ENCODE assay signal across 14 cellular contexts in the genomic region with DNA sequence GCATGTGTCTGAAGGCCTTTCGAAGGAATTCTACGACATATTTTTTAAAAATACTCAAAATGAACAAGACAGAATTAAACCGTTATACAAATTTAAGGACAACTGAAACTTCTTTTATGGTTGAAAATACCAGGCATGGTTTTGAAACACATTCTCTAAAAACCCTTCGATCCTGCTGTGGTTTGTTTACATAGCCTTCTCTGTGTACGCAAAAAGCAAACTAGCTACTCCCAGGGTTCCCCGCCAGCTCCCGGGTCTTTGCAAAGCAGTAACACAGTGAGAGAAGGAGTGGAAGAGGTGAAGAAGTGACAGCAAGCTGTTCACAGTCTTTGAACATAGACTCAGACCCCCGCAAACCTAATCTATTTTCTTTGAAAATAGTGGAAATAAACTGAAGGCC. TPM values are rescaled to one million over a fixed set of nuclear protein-coding genes. Genes with fewer than 3 reads are reported as not detected.
DNase-seq lines count a peak whose midpoint lies in the region; ATAC-seq, FAIRE-seq and TF ChIP-seq lines count a peak whose summit lies in the region.
"Had no signal": no experiment of that assay in that cellular context is flagged by ENCODE, and none has a peak within 500 bp of the region (broad histone marks: within the 10 kb centered on the region; RNA-seq: fewer than 3 reads in every experiment).

No MANE protein-coding gene starts in this region.

- peak overlapping the region; percentile 97 for H3K27ac ChIP-seq in CD4-positive, alpha-beta T cell (ENCODE audit: low read depth, low read length)
- H3K27ac ChIP-seq in HCT116 (ENCODE audit: low read depth, low read length), result no peak overlapping the region
- no peak overlapping the region for H3K27ac ChIP-seq in astrocyte (ENCODE audit: low read depth, low read length)
- H3K27ac ChIP-seq in mesendoderm (ENCODE audit: low read depth, low read length), result no peak overlapping the region
- no peak overlapping the region for H3K27ac ChIP-seq in foreskin keratinocyte
- H3K27ac ChIP-seq in testis, result no peak overlapping the region
- H3K27ac ChIP-seq: KMS-11, parathyroid adenoma had no signal

- H3K9ac ChIP-seq in HCT116 (ENCODE audit: low read length), result no peak overlapping the region
- H3K9ac ChIP-seq in astrocyte (ENCODE audit: low read length), result no peak overlapping the region
- no peak overlapping the region for H3K9ac ChIP-seq in mesendoderm (ENCODE audit: low read length)
- H3K9ac ChIP-seq: KMS-11, parathyroid adenoma had no signal

- WGBS in mesendoderm (ENCODE audit: extremely low coverage, insufficient coverage, low lambda C conversion rate), result no CpG with 5 or more reads among the region's 8 CpGs
- WGBS in testis, 2 donors, result 81 to 87% methylated on average over 8 of the region's 8 CpGs

- peak in 1 of 10 experiments; percentile 14 for DNase-seq in CD4-positive, alpha-beta T cell
- DNase-seq in HCT116 (ENCODE audit: low read depth, low spot score), result no peak
- DNase-seq in astrocyte (ENCODE audit: low read depth), result no peak
- peak; percentile 40 for DNase-seq in mesendoderm
- no peak for DNase-seq in foreskin keratinocyte
- DNase-seq in stimulated activated CD4-positive, alpha-beta T cell treated with anti-CD3 and anti-CD28 coated beads, Interleukin-2, amount 100 ng/mL, for 48 hours, result no peak
- DNase-seq in testis, result no peak
- DNase-seq: left cardiac atrium, NCI-H2171 had no signal

- H2AK5ac ChIP-seq in mesendoderm (ENCODE audit: low read length), result no peak overlapping the region

- no peak overlapping the region for H4K5ac ChIP-seq in mesendoderm (ENCODE audit: low read length)

- BruUV-seq in HCT116 (replicated peaks; lab: Mats Ljungman, UMichigan), result no TSS peak

- TF ChIP-seq RAD21 in HCT116 (IDR thresholded peaks at IDR 0.05; ENCODE audit: low read depth), result no peak

- H3K79me1 ChIP-seq in mesendoderm (ENCODE audit: low read length), result no peaks in the 10 kb centered on the region

- no peak overlapping the region for H2BK15ac ChIP-seq in mesendoderm (replicated peaks; ENCODE audit: low read depth)

- peaks cover 89% of the 10 kb centered on the region for H3K4me1 Mint-ChIP-seq in CD4-positive, alpha-beta T cell (ENCODE audit: low read depth)
- peaks cover 18% of the 10 kb centered on the region for H3K4me1 Mint-ChIP-seq in astrocyte (ENCODE audit: low read depth, unreplicated experiment)

- FAIRE-seq in astrocyte (lab: Jason Lieb, UNC), result no peak
- FAIRE-seq: frontal cortex, RCC 7860 had no signal

- H3K4me3 ChIP-seq in HCT116 (replicated peaks in 1 of 2; ENCODE audit: low read depth in 1 of 2, low read length in 2 of 2) (no peak overlapping the region), astrocyte (ENCODE audit: insufficient read depth, low read depth, low read length) (no peak overlapping the region), mesendoderm (ENCODE audit: low read length) (no peak overlapping the region), testis (no peak overlapping the region)

- no peak for TF ChIP-seq POLR2A in HCT116 (IDR thresholded peaks at IDR 0.05; ENCODE audit: borderline replicate concordance, extremely low read depth, insufficient read depth, insufficient read length)
- TF ChIP-seq POLR2A in testis (IDR thresholded peaks at IDR 0.05), result no peak

- H3K79me2 ChIP-seq in HCT116 (ENCODE audit: insufficient read depth, low read length) (no peaks in the 10 kb centered on the region), astrocyte (ENCODE audit: insufficient read depth, low read length) (no peaks in the 10 kb centered on the region), mesendoderm (ENCODE audit: control insufficient read depth, insufficient read depth, low read length) (no peaks in the 10 kb centered on the region)
- H3K79me2 ChIP-seq: parathyroid adenoma had no signal

- no peak overlapping the region for H3K4ac ChIP-seq in mesendoderm (ENCODE audit: low read depth, low read length)

- RAD21 ChIA-PET in HCT116 (lab: Charles Lee; ENCODE audit: low non-redundant PET in 1 of 2, low total read pairs in 2 of 2, uncharacterized antibody in 2 of 2, unreplicated experiment in 2 of 2), result no interaction called here

- POLR2A ChIA-PET in CD4-positive, alpha-beta T cell (lab: Charles Lee), result interaction anchor here (0.8 to 1.9 kb wide), 14 partner anchors 8 to 1487 kb away, joined by 3 to 12 read pairs (median 4); a partner anchor contains a TSS
- POLR2A ChIA-PET in HCT116 (lab: Charles Lee), result no interaction called here

- intact Hi-C loops in CD4-positive, alpha-beta T cell (cut with DNase I, micrococcal nuclease), result loop anchor here (5.0 to 10.0 kb wide), 2 partner anchors 72 to 1475 kb away; a partner anchor contains a TSS
- intact Hi-C loops in HCT116 (cut with micrococcal nuclease), result no loop called here
- intact Hi-C loops in testis (cut with DNase I; ENCODE audit: low total_unique reads), result no loop called here

- CTCF ChIA-PET in CD4-positive, alpha-beta T cell (lab: Charles Lee), result interaction anchor here (1.0 to 1.1 kb wide), 3 partner anchors 10 to 42 kb away, joined by 3 to 8 read pairs (median 5); no protein-coding TSS in a partner anchor
- CTCF ChIA-PET in HCT116 (lab: Charles Lee), result no interaction called here

- no peak overlapping the region for H3K23ac ChIP-seq in mesendoderm (ENCODE audit: low read length)

- ATAC-seq in CD4-positive, alpha-beta T cell (ENCODE audit: poor library complexity), result no peak
- ATAC-seq in HCT116 (no peak), foreskin keratinocyte (no peak), GM19351 (IDR thresholded peaks at IDR 0.05; ENCODE audit: unreplicated experiment) (no peak)
- ATAC-seq: left cardiac atrium had no signal

- H2BK120ac ChIP-seq in mesendoderm (ENCODE audit: low read depth, low read length), result no peak overlapping the region

- H3K9me3 ChIP-seq in CD4-positive, alpha-beta T cell (ENCODE audit: control insufficient read depth, low read length), result no peaks in the 10 kb centered on the region
- H3K9me3 ChIP-seq in HCT116 (ENCODE audit: control insufficient read depth in 1 of 2, insufficient read depth in 1 of 2, low read depth in 1 of 2, low read length in 2 of 2), result no peaks in the 10 kb centered on the region
- H3K9me3 ChIP-seq in astrocyte (ENCODE audit: insufficient read depth, low read depth, low read length), result peaks cover 14% of the 10 kb centered on the region
- H3K9me3 ChIP-seq in testis, result no peaks in the 10 kb centered on the region

- H2BK5ac ChIP-seq in mesendoderm (ENCODE audit: low read length), result no peak overlapping the region

- H3K18ac ChIP-seq in mesendoderm (ENCODE audit: low read length), result no peak overlapping the region

- no peaks in the 10 kb centered on the region for H3K36me3 ChIP-seq in HCT116 (ENCODE audit: control insufficient read depth in 1 of 2, insufficient read depth in 2 of 2, low read length in 2 of 2)
- H3K36me3 ChIP-seq in astrocyte (ENCODE audit: insufficient read depth, low read length), result no peaks in the 10 kb centered on the region
- H3K36me3 ChIP-seq in mesendoderm (ENCODE audit: control insufficient read depth, insufficient read depth, low read length), result no peaks in the 10 kb centered on the region
- H3K36me3 ChIP-seq in testis (ENCODE audit: low read depth, missing control alignments), result no peaks in the 10 kb centered on the region

- no peak overlapping the region for H4K8ac ChIP-seq in mesendoderm (ENCODE audit: low read depth, low read length)

- no peaks in the 10 kb centered on the region for H3K9me3 Mint-ChIP-seq in CD4-positive, alpha-beta T cell
- peaks cover 3% of the 10 kb centered on the region for H3K9me3 Mint-ChIP-seq in astrocyte (ENCODE audit: unreplicated experiment)

- peak overlapping the region; percentile 38 for H3K4me2 ChIP-seq in HCT116 (ENCODE audit: low read length)
- peak overlapping the region; percentile 40 for H3K4me2 ChIP-seq in astrocyte (ENCODE audit: low read length)
- H3K4me2 ChIP-seq in mesendoderm (ENCODE audit: low read length), result no peak overlapping the region
- H3K4me2 ChIP-seq: KMS-11 had no signal

- no peaks in the 10 kb centered on the region for H3K27me3 ChIP-seq in CD4-positive, alpha-beta T cell (ENCODE audit: control insufficient read depth, insufficient read depth, low read length)
- no peaks in the 10 kb centered on the region for H3K27me3 ChIP-seq in HCT116 (ENCODE audit: insufficient read depth, low read length)
- H3K27me3 ChIP-seq in astrocyte (ENCODE audit: insufficient read depth, low read length), result peaks cover 13% of the 10 kb centered on the region
- no peaks in the 10 kb centered on the region for H3K27me3 ChIP-seq in mesendoderm (ENCODE audit: insufficient read depth, low read length, poor library complexity)
- no peaks in the 10 kb centered on the region for H3K27me3 ChIP-seq in foreskin keratinocyte
- H3K27me3 ChIP-seq in testis, result no peaks in the 10 kb centered on the region

- H3K9me2 ChIP-seq in HCT116 (ENCODE audit: insufficient read depth), result no peaks in the 10 kb centered on the region

- peak overlapping the region; percentile 89 for H3K4me3 Mint-ChIP-seq in CD4-positive, alpha-beta T cell
- no peak overlapping the region for H3K4me3 Mint-ChIP-seq in astrocyte (ENCODE audit: unreplicated experiment)

- no peaks in the 10 kb centered on the region for H3K27me3 Mint-ChIP-seq in CD4-positive, alpha-beta T cell
- H3K27me3 Mint-ChIP-seq in astrocyte (ENCODE audit: low read depth, unreplicated experiment), result peaks cover 15% of the 10 kb centered on the region

- H2AFZ ChIP-seq in HCT116 (ENCODE audit: low read depth, low read length, poor library complexity, severe bottlenecking) (no peak overlapping the region), astrocyte (ENCODE audit: low read depth, low read length) (no peak overlapping the region)
- H2AFZ ChIP-seq: parathyroid adenoma had no signal

- peak overlapping the region; percentile 95 for H3K27ac Mint-ChIP-seq in CD4-positive, alpha-beta T cell
- H3K27ac Mint-ChIP-seq in astrocyte (ENCODE audit: unreplicated experiment), result peak overlapping the region; percentile 42

- no peak overlapping the region for H3K56ac ChIP-seq in mesendoderm (ENCODE audit: low read length)

- TF ChIP-seq CTCF in CD4-positive, alpha-beta T cell (IDR thresholded peaks at IDR 0.05), result no peak
- TF ChIP-seq CTCF in HCT116 (IDR thresholded peaks at IDR 0.05 in 2 of 3, conservative IDR thresholded peaks at IDR 0.05 in 1 of 3; ENCODE audit: borderline replicate concordance in 1 of 3, insufficient read depth in 1 of 3, low read depth in 2 of 3, low read length in 2 of 3), result no peak
- no peak for TF ChIP-seq CTCF in astrocyte (IDR thresholded peaks at IDR 0.05; ENCODE audit: insufficient read depth, low read depth, low read length)
- TF ChIP-seq CTCF in foreskin keratinocyte (conservative IDR thresholded peaks at IDR 0.05), result no peak
- TF ChIP-seq CTCF in testis (IDR thresholded peaks at IDR 0.05), result no peak

- H4K20me1 ChIP-seq in HCT116 (ENCODE audit: insufficient read depth), result no peaks in the 10 kb centered on the region
- no peaks in the 10 kb centered on the region for H4K20me1 ChIP-seq in astrocyte (ENCODE audit: insufficient read depth, low read length)

- H3K4me1 ChIP-seq in HCT116 (ENCODE audit: control insufficient read depth in 1 of 2, insufficient read depth in 2 of 2, low read length in 2 of 2) (peaks cover 0 to 25% of the 10 kb centered on the region in 2 experiments; a peak in 3 of 4 replicates), astrocyte (ENCODE audit: insufficient read depth, low read length) (peaks cover 6% of the 10 kb centered on the region), mesendoderm (ENCODE audit: control insufficient read depth, low read depth, low read length) (peaks cover 2% of the 10 kb centered on the region), foreskin keratinocyte (peaks cover 7% of the 10 kb centered on the region), testis (peaks cover 10% of the 10 kb centered on the region)

- peaks cover 23% of the 10 kb centered on the region for H3K36me3 Mint-ChIP-seq in CD4-positive, alpha-beta T cell (ENCODE audit: low read depth)
- peaks cover 4% of the 10 kb centered on the region for H3K36me3 Mint-ChIP-seq in astrocyte (ENCODE audit: low read depth, unreplicated experiment)

RNA-seq across cellular contexts. Expression of a gene that starts 2.2 kb away (rescaled TPM):
- 100 to 1,000 TPM; 129 to 138 TPM for total RNA-seq in CD4-positive, alpha-beta T cell
- total RNA-seq in HCT116 (2021; ENCODE audit: unreplicated experiment) (15.9 TPM), astrocyte (1.2 and 1.6 TPM in 2 replicates), foreskin keratinocyte (16.7 and 22.8 TPM in 2 replicates), testis (10 to 100 TPM; 19.6 to 24.3 TPM)
- 3.3 and 4.7 TPM in 2 replicates for polyA plus RNA-seq in HCT116 (2012)
- polyA plus RNA-seq in mesendoderm (2013, experiment 1 of 2), result 15.5 TPM
- polyA plus RNA-seq in mesendoderm (2013, experiment 2 of 2), result 16.7 TPM
- polyA plus RNA-seq in foreskin keratinocyte (7.3 and 7.4 TPM in 2 replicates), testis (ENCODE audit: insufficient read depth, low read depth, low replicate concordance) (17.2 TPM)

Comparison
In these comparisons a context has a peak if more than half of its experiments do, and no peak if none do; other contexts are left out.
1. intact Hi-C loops: an anchor here in CD4-positive, alpha-beta T cell (5.0 to 10.0 kb wide); none called in HCT116 and testis.